In genomic region chr13:107835339-107836018, GRCh38 we compare ENCODE assay signal across 11 cellular contexts.
DNase-seq lines count a peak whose midpoint lies in the region; ATAC-seq and TF ChIP-seq lines count a peak whose summit lies in the region.
"Had no signal": no experiment of that assay in that cellular context is flagged by ENCODE, and none has a peak within 500 bp of the region (broad histone marks: within the 10 kb centered on the region; RNA-seq: fewer than 3 reads in every experiment).

No MANE protein-coding gene starts in this region.

- H4K20me1 ChIP-seq in BLaER1: no peaks in the 10 kb centered on the region

- no peak overlapping the region for H3K9ac ChIP-seq in BLaER1

- no peaks in the 10 kb centered on the region for H3K9me3 ChIP-seq in BLaER1

- DNase-seq in OCI-M1 (lab: John Stamatoyannopoulos, UW) (peak; percentile 66), fibroblast of the aortic adventitia (ENCODE audit: low read depth) (peak; percentile 51), AG20443 (ENCODE audit: low spot score) (no peak), DMS53 treated with DMSO at 0.1 percent for 48 hours (lab: John Stamatoyannopoulos, UW; ENCODE audit: unreplicated experiment) (no peak), left lobe of liver (ENCODE audit: low spot score) (no peak)
- DNase-seq: activated naive CD4-positive, alpha-beta T cell; CD4-positive, alpha-beta memory T cell; NCI-H526 had no signal

- peaks cover 30% of the 10 kb centered on the region for H3K4me1 ChIP-seq in BLaER1

- no peak overlapping the region for H3K27ac ChIP-seq in BLaER1

- H3K27me3 ChIP-seq in BLaER1: no peaks in the 10 kb centered on the region

- 0 out of 2 replicates have a peak overlapping the region, but pooled peaks have one; percentile 14 for H3K4me2 ChIP-seq in BLaER1

- H3K36me3 ChIP-seq in BLaER1: no peaks in the 10 kb centered on the region

- peak; percentile 51 for ATAC-seq in HG02588 (IDR thresholded peaks at IDR 0.05; ENCODE audit: unreplicated experiment)
- ATAC-seq in HG03280 (IDR thresholded peaks at IDR 0.05; ENCODE audit: unreplicated experiment): no peak
- ATAC-seq in left lobe of liver: no peak

- no peak for TF ChIP-seq CTCF in fibroblast of the aortic adventitia (IDR thresholded peaks at IDR 0.05; ENCODE audit: insufficient read depth, low read length)

- H3K4me3 ChIP-seq in BLaER1 (no peak overlapping the region), fibroblast of the aortic adventitia (ENCODE audit: low read depth, low read length) (no peak overlapping the region)

Comparison
In these comparisons a context has a peak if more than half of its experiments do, and no peak if none do; other contexts are left out.
1. DNase-seq: peak in OCI-M1 (single experiment) and fibroblast of the aortic adventitia (single experiment); none in AG20443 (single experiment), DMS53 treated with DMSO at 0.1 percent for 48 hours (single experiment) and left lobe of liver (single experiment).